ENCODE assay signal across 1 cellular context in the genomic region with DNA sequence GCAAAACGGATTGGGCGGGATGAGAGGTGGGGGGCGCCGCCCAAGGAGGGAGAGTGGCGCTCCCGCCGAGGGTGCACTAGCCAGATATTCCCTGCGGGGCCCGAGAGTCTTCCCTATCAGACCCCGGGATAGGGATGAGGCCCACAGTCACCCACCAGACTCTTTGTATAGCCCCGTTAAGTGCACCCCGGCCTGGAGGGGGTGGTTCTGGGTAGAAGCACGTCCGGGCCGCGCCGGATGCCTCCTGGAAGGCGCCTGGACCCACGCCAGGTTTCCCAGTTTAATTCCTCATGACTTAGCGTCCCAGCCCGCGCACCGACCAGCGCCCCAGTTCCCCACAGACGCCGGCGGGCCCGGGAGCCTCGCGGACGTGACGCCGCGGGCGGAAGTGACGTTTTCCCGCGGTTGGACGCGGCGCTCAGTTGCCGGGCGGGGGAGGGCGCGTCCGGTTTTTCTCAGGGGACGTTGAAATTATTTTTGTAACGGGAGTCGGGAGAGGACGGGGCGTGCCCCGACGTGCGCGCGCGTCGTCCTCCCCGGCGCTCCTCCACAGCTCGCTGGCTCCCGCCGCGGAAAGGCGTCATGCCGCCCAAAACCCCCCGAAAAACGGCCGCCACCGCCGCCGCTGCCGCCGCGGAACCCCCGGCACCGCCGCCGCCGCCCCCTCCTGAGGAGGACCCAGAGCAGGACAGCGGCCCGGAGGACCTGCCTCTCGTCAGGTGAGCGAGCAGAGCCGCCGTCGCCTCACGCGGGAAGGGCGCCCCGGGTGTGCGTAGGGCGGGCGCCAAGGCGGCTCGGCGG.
A peak's percentile ranks its signal among the peaks of the same experiment; 100 is the strongest.
TF ChIP-seq lines count a peak whose summit lies in the region.

A gene (plus strand): TSS at position 421 of the 801 bp plus-strand sequence. CDS start 162 bp downstream, at position 583.

TF ChIP-seq in H1, 55 proteins besides CTCF, POLR2A, EP300 and RAD21:
- TF ChIP-seq PHF8 (conservative IDR thresholded peaks at IDR 0.05; ENCODE audit: low read depth, low read length) (peak; percentile 90), CREB1 (IDR thresholded peaks at IDR 0.05) (peak; percentile 93), KDM4A (IDR thresholded peaks at IDR 0.05; ENCODE audit: low read depth, low read length, severe bottlenecking) (peak; percentile 64), HDAC2 (IDR thresholded peaks at IDR 0.05; ENCODE audit: borderline replicate concordance in 1 of 2, low read depth in 2 of 2, low read length in 2 of 2) (peak in 1 of 2 experiments; percentile 43; a peak in 2 of 4 replicates), TAF1 (IDR thresholded peaks at IDR 0.05; ENCODE audit: low read depth, low read length) (peak; percentile 84), RBBP5 (IDR thresholded peaks at IDR 0.05; ENCODE audit: borderline replicate concordance, low read depth, low read length) (0 out of 2 replicates have a peak, but pooled peaks have one; percentile 61), KDM1A (IDR thresholded peaks at IDR 0.05; ENCODE audit: borderline replicate concordance, low read length) (peak; percentile 72), CHD2 (IDR thresholded peaks at IDR 0.05; ENCODE audit: low read length) (no peak), POLR2AphosphoS5 (IDR thresholded peaks at IDR 0.05; ENCODE audit: low read depth, low read length) (peak; percentile 82), ASH2L (IDR thresholded peaks at IDR 0.05; ENCODE audit: low read length) (peak; percentile 98), SIN3A (conservative IDR thresholded peaks at IDR 0.05 in 1 of 2, IDR thresholded peaks at IDR 0.05 in 1 of 2; ENCODE audit: low read depth in 1 of 2, low read length in 2 of 2) (0 out of 4 replicates have a peak, but pooled peaks of 1 of the 2 experiments have one; percentile 5), TEAD4 (IDR thresholded peaks at IDR 0.05; ENCODE audit: low read depth, low read length) (no peak), SP4 (IDR thresholded peaks at IDR 0.05; ENCODE audit: low read length) (no peak)
- TF ChIP-seq, protein P1, sequence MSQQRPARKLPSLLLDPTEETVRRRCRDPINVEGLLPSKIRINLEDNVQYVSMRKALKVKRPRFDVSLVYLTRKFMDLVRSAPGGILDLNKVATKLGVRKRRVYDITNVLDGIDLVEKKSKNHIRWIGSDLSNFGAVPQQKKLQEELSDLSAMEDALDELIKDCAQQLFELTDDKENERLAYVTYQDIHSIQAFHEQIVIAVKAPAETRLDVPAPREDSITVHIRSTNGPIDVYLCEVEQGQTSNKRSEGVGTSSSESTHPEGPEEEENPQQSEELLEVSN (IDR thresholded peaks at IDR 0.05), result peak; percentile 58; the same call in 1 of the 2 replicates
TF ChIP-seq in H1: peak in this region for 11.
